21 cellular contexts compared by ENCODE assay signal in genomic region chr7:127765150-127765549, GRCh38.
DNase-seq lines count a peak whose midpoint lies in the region; ATAC-seq, FAIRE-seq and TF ChIP-seq lines count a peak whose summit lies in the region.
"Had no signal": no experiment of that assay in that cellular context is flagged by ENCODE, and none has a peak within 500 bp of the region (broad histone marks: within the 10 kb centered on the region; RNA-seq: fewer than 3 reads in every experiment).

No MANE protein-coding gene starts in this region.

- H3K27me3 ChIP-seq in Karpas-422 (ENCODE audit: low read length) (no peaks in the 10 kb centered on the region), GM12878 (replicated peaks in 1 of 2; ENCODE audit: control insufficient read depth in 2 of 2, insufficient read depth in 2 of 2, low read length in 1 of 2) (no peaks in the 10 kb centered on the region), colonic mucosa (no peaks in the 10 kb centered on the region)
- H3K27me3 ChIP-seq: BLaER1 had no signal

- POLR2A ChIA-PET in GM12878 (lab: Charles Lee): interaction anchor here (0.9 to 1.0 kb wide), 2 partner anchors 9 to 203 kb away, joined by 3 read pairs; no protein-coding TSS in a partner anchor

- no peaks in the 10 kb centered on the region for H3K9me3 ChIP-seq in Karpas-422 (ENCODE audit: low read length)
- no peaks in the 10 kb centered on the region; the same call in 2 of the 3 replicates for H3K9me3 ChIP-seq in GM12878 (replicated peaks; ENCODE audit: control insufficient read depth, insufficient read depth, low read length)
- no peaks in the 10 kb centered on the region for H3K9me3 ChIP-seq in colonic mucosa
- H3K9me3 ChIP-seq: Caco-2 had no signal

- H3K4me2 ChIP-seq in Karpas-422 (ENCODE audit: low read depth, low read length, poor library complexity, severe bottlenecking): no peak overlapping the region
- H3K4me2 ChIP-seq in GM12878 (ENCODE audit: control insufficient read depth, insufficient read depth): no peak overlapping the region

- H3K27ac ChIP-seq in Karpas-422 (ENCODE audit: low read length): peak overlapping the region; percentile 1; the same call in 1 of the 2 replicates
- H3K27ac ChIP-seq in GM12878 (ENCODE audit: control insufficient read depth, insufficient read depth): no peak overlapping the region; the same call in 1 of the 2 replicates
- H3K27ac ChIP-seq in colonic mucosa: no peak overlapping the region
- H3K27ac ChIP-seq: 22Rv1, BLaER1, GM23248 had no signal

- H4K20me1 ChIP-seq in Karpas-422 (ENCODE audit: insufficient read depth, low read depth, low read length) (no peaks in the 10 kb centered on the region), GM12878 (ENCODE audit: control insufficient read depth, insufficient read depth) (no peaks in the 10 kb centered on the region)

- TF ChIP-seq RAD21 in GM12878 (IDR thresholded peaks at IDR 0.05; ENCODE audit: insufficient read depth, low read depth, low read length): no peak

- H3K4me1 ChIP-seq in Karpas-422 (ENCODE audit: low read length) (peaks cover 80% of the 10 kb centered on the region), GM12878 (ENCODE audit: control insufficient read depth, insufficient read depth, low read length) (no peaks in the 10 kb centered on the region), colonic mucosa (no peaks in the 10 kb centered on the region)

- H2AFZ ChIP-seq in Karpas-422 (ENCODE audit: low read length): no peak overlapping the region
- no peak overlapping the region for H2AFZ ChIP-seq in GM12878 (ENCODE audit: control insufficient read depth, low read depth, low read length)
- H2AFZ ChIP-seq: GM23248 had no signal

- no peak overlapping the region for H3K4me3 ChIP-seq in Karpas-422 (ENCODE audit: low read length)
- H3K4me3 ChIP-seq in GM12878: no peak overlapping the region
- H3K4me3 ChIP-seq in colonic mucosa: no peak overlapping the region
- H3K4me3 ChIP-seq: BLaER1, GM23248 had no signal

- 45% methylated on average over 3 of the region's 3 CpGs for WGBS in GM12878 (ENCODE audit: insufficient coverage, insufficient replicate concordance, low lambda C conversion rate, missing lambda C conversion rate)

- TF ChIP-seq POLR2A in GM12878 (IDR thresholded peaks at IDR 0.05; ENCODE audit: low read depth, low read length): no peak

- H3K79me2 ChIP-seq in Karpas-422 (ENCODE audit: low read length): peaks cover 96% of the 10 kb centered on the region
- H3K79me2 ChIP-seq in GM12878 (ENCODE audit: control insufficient read depth, insufficient read depth, low read length): peaks cover 24% of the 10 kb centered on the region

- no peak for TF ChIP-seq CTCF in GM12878 (IDR thresholded peaks at IDR 0.05 in 2 of 3, conservative IDR thresholded peaks at IDR 0.05 in 1 of 3; ENCODE audit: control insufficient read depth in 2 of 3, extremely low read depth in 1 of 3, insufficient read depth in 1 of 3, low read depth in 3 of 3, low read length in 3 of 3)
- TF ChIP-seq CTCF in colonic mucosa (IDR thresholded peaks at IDR 0.05): no peak

- in situ Hi-C loops in GM12878 (cut with MboI): no loop called here

- no peaks in the 10 kb centered on the region for H3K9me2 ChIP-seq in Karpas-422 (replicated peaks; ENCODE audit: insufficient read depth, low read length)

- RAD21 ChIA-PET in GM12878 (lab: Charles Lee; ENCODE audit: unreplicated experiment): no interaction called here

- FAIRE-seq in GM12878 (lab: Jason Lieb, UNC): no peak
- FAIRE-seq: GM18507, GM19239, H54 had no signal

- no TSS peak for BruUV-seq in GM12878 (replicated peaks; lab: Mats Ljungman, UMichigan)

- intact Hi-C loops in GM12878 (cut with micrococcal nuclease; ENCODE audit: unreplicated experiment) (no loop called here), colonic mucosa (cut with DNase I) (no loop called here)

- CTCF ChIA-PET in GM12878 (lab: Yijun Ruan, JAX): interaction anchor here (1.0 to 1.2 kb wide), 4 partner anchors 9 to 28 kb away, joined by 3 to 5 read pairs (median 4); no protein-coding TSS in a partner anchor

- H3K36me3 ChIP-seq in Karpas-422 (ENCODE audit: insufficient read depth, low read length) (peaks cover 5% of the 10 kb centered on the region; the same call in 1 of the 2 replicates), GM12878 (ENCODE audit: control insufficient read depth in 2 of 2, insufficient read depth in 2 of 2, low read length in 1 of 2) (no peaks in the 10 kb centered on the region; a peak in 1 of 4 replicates), colonic mucosa (no peaks in the 10 kb centered on the region)

- DNase-seq in NCI-H1694 treated with DMSO at 0.1 percent for 48 hours (lab: John Stamatoyannopoulos, UW): peak; percentile 55
- DNase-seq in NCI-H1694 (lab: John Stamatoyannopoulos, UW): no peak
- DNase-seq in Karpas-422: no peak
- no peak for DNase-seq in GM12878 (ENCODE audit: low read depth, low spot score)
- DNase-seq in OCI-M1 (lab: John Stamatoyannopoulos, UW): no peak
- DNase-seq in colonic mucosa: no peak
- DNase-seq: AML-193; Caco-2; CD8-positive, alpha-beta memory T cell; DND-41; GDM1; GM23248; IMR-90; KG1 had no signal

- no peak overlapping the region for H3K9ac ChIP-seq in Karpas-422 (ENCODE audit: low read length)
- no peak overlapping the region for H3K9ac ChIP-seq in GM12878 (ENCODE audit: control insufficient read depth, insufficient read depth, low read length)
- no peak overlapping the region for H3K9ac ChIP-seq in colonic mucosa (ENCODE audit: low read depth in 2 of 2, low read length in 2 of 2)
- H3K9ac ChIP-seq: BLaER1, GM23248 had no signal

- SMC1A ChIA-PET in GM12878 (lab: Charles Lee; ENCODE audit: uncharacterized antibody, unreplicated experiment): interaction anchor here (1.1 to 2.1 kb wide), 8 partner anchors 9 to 57 kb away, joined by 3 to 7 read pairs (median 4); no protein-coding TSS in a partner anchor

- ATAC-seq in GM12878: peak; percentile 46
- ATAC-seq in GM19455 (IDR thresholded peaks at IDR 0.05; ENCODE audit: unreplicated experiment): no peak
- ATAC-seq: HCT116 had no signal

- TF ChIP-seq EP300 in GM12878 (IDR thresholded peaks at IDR 0.05; ENCODE audit: borderline replicate concordance in 1 of 2, control insufficient read depth in 1 of 2, low read depth in 2 of 2, low read length in 2 of 2): no peak

TF ChIP-seq in GM12878, 131 proteins besides CTCF, POLR2A, EP300 and RAD21:
- TF ChIP-seq PBX3 (IDR thresholded peaks at IDR 0.05; ENCODE audit: insufficient replicate concordance, low read depth, low read length) (peak; percentile 76), FOXM1 (IDR thresholded peaks at IDR 0.05; ENCODE audit: low read depth, low read length) (no peak), ZNF384 (IDR thresholded peaks at IDR 0.05; ENCODE audit: borderline replicate concordance, low read depth, low read length) (peak; percentile 67; the same call in 1 of the 2 replicates), SUPT20H (IDR thresholded peaks at IDR 0.05; ENCODE audit: borderline replicate concordance, control insufficient read depth, low read depth, low read length) (no peak)
- TF ChIP-seq, protein P1, sequence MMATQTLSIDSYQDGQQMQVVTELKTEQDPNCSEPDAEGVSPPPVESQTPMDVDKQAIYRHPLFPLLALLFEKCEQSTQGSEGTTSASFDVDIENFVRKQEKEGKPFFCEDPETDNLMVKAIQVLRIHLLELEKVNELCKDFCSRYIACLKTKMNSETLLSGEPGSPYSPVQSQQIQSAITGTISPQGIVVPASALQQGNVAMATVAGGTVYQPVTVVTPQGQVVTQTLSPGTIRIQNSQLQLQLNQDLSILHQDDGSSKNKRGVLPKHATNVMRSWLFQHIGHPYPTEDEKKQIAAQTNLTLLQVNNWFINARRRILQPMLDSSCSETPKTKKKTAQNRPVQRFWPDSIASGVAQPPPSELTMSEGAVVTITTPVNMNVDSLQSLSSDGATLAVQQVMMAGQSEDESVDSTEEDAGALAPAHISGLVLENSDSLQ (IDR thresholded peaks at IDR 0.05): peak; percentile 81
